ENCODE assay signal across 24 cellular contexts in genomic region chr6:69421986-69422385, GRCh38.
"Had no signal": no experiment of that assay in that cellular context is flagged by ENCODE, and none has a peak within 500 bp of the region (broad histone marks: within the 10 kb centered on the region; RNA-seq: fewer than 3 reads in every experiment).

No MANE protein-coding gene starts in this region.

- H3K9me3 ChIP-seq: adrenal gland, body of pancreas had no signal

- H3K4me1 ChIP-seq: adrenal gland, body of pancreas had no signal

- ATAC-seq: activated CD4-positive, alpha-beta T cell treated with anti-CD3 and anti-CD28 coated beads for 36 hours; activated CD8-positive, alpha-beta memory T cell treated with anti-CD3 and anti-CD28 coated beads, Interleukin-2, amount 10 ng/mL, durations not matched to agents 7 days and 5 days; activated CD8-positive, alpha-beta T cell treated with anti-CD3 and anti-CD28 coated beads, Interleukin-2, amount 10 ng/mL, durations not matched to agents 7 days and 5 days; activated naive CD8-positive, alpha-beta T cell treated with anti-CD3 and anti-CD28 coated beads, Interleukin-2, amount 50 U/mL, for 24 hours; body of pancreas; esophagus mucosa had no signal

- DNase-seq: activated CD4-positive, alpha-beta memory T cell treated with anti-CD3 and anti-CD28 coated beads for 36 hours; activated CD4-positive, alpha-beta T cell treated with anti-CD3 and anti-CD28 coated beads for 36 hours; activated CD4-positive, alpha-beta T cell treated with anti-CD3 and anti-CD28 coated beads, Interleukin-2, amount 10 ng/mL, durations not matched to agents 24 days and 14 days; activated CD4-positive, CD25-positive, alpha-beta regulatory T cell; activated CD4-positive, CD25-positive, alpha-beta regulatory T cell treated with anti-CD3 and anti-CD28 coated beads, Interleukin-2, amount 50 U/mL, for 72 hours; activated CD8-positive, alpha-beta memory T cell treated with anti-CD3 and anti-CD28 coated beads, Interleukin-2, amount 10 ng/mL, durations not matched to agents 7 days and 5 days; activated CD8-positive, alpha-beta memory T cell treated with anti-CD3 and anti-CD28 coated beads, Interleukin-2, amount 50 U/mL, for 4 hours; activated CD8-positive, alpha-beta T cell treated with anti-CD3 and anti-CD28 coated beads, Interleukin-2, amount 10 ng/mL, durations not matched to agents 7 days and 5 days; activated effector memory CD4-positive, alpha-beta T cell treated with anti-CD3 and anti-CD28 coated beads, Interleukin-2, amount 50 U/mL, for 16 hours; activated naive CD4-positive, alpha-beta T cell treated with anti-CD3 and anti-CD28 coated beads for 36 hours; activated naive CD8-positive, alpha-beta T cell treated with anti-CD3 and anti-CD28 coated beads for 36 hours; activated naive CD8-positive, alpha-beta T cell treated with anti-CD3 and anti-CD28 coated beads, Interleukin-2, amount 50 U/mL, for 24 hours; activated T-cell treated with anti-CD3 and anti-CD28 coated beads, Interleukin-2, amount 50 U/mL, for 1 hour; activated T-cell treated with anti-CD3 and anti-CD28 coated beads, Interleukin-2, amount 50 U/mL, for 48 hours; aorta; body of pancreas; effector memory CD4-positive, alpha-beta T cell; endodermal cell; foreskin fibroblast; T-helper 2 cell had no signal

- H3K27me3 ChIP-seq: adrenal gland, body of pancreas, dorsolateral prefrontal cortex had no signal

- H3K27ac ChIP-seq: adrenal gland, body of pancreas, coronary artery had no signal

- H3K4me3 ChIP-seq: adrenal gland, body of pancreas, coronary artery, dorsolateral prefrontal cortex had no signal

- H3K36me3 ChIP-seq: adrenal gland had no signal
